12 cellular contexts compared by ENCODE assay signal in genomic region chr12:9244894-9245293, GRCh38. TPM values are rescaled to one million over a fixed set of nuclear protein-coding genes. Genes with fewer than 3 reads are reported as not detected.
A peak's percentile ranks its signal among the peaks of the same experiment; 100 is the strongest.
DNase-seq lines count a peak whose midpoint lies in the region; ATAC-seq and TF ChIP-seq lines count a peak whose summit lies in the region.
"Had no signal": no experiment of that assay in that cellular context is flagged by ENCODE, and none has a peak within 500 bp of the region (broad histone marks: within the 10 kb centered on the region; RNA-seq: fewer than 3 reads in every experiment).

No MANE protein-coding gene starts in this region.

- no peak overlapping the region for H3K4me3 Mint-ChIP-seq in activated T-cell treated with anti-CD3 and anti-CD28 coated beads, Interleukin-2, amount 50 U/mL, for 4 hours
- H3K4me3 Mint-ChIP-seq in neural progenitor cell = no peak overlapping the region

- H3K36me3 Mint-ChIP-seq in activated T-cell treated with anti-CD3 and anti-CD28 coated beads, Interleukin-2, amount 50 U/mL, for 4 hours (ENCODE audit: insufficient read depth) = peaks cover 6% of the 10 kb centered on the region
- H3K36me3 Mint-ChIP-seq in neural progenitor cell = no peaks in the 10 kb centered on the region

- H3K9me3 Mint-ChIP-seq in activated T-cell treated with anti-CD3 and anti-CD28 coated beads, Interleukin-2, amount 50 U/mL, for 4 hours = no peaks in the 10 kb centered on the region
- H3K9me3 Mint-ChIP-seq in neural progenitor cell = no peaks in the 10 kb centered on the region

- DNase-seq in activated T-cell treated with anti-CD3 and anti-CD28 coated beads, Interleukin-2, amount 50 U/mL, for 4 hours = no peak
- DNase-seq in stimulated activated CD4-positive, alpha-beta T cell treated with anti-CD3 and anti-CD28 coated beads, Interleukin-1b, Interleukin-23, amount 100 ng/mL, for 24 hours (ENCODE audit: low read depth in 4 of 4, low spot score in 1 of 4) = peak; percentile 18 to 60 (median 34)
- no peak for DNase-seq in sciatic nerve (ENCODE audit: low spot score)
- DNase-seq in NCI-H1694 (lab: John Stamatoyannopoulos, UW) = no peak
- no peak for DNase-seq in neural progenitor cell (ENCODE audit: low spot score)
- DNase-seq in NOMO-1 treated with DMSO at 0.1 percent for 48 hours (lab: John Stamatoyannopoulos, UW; ENCODE audit: unreplicated experiment) = no peak
- DNase-seq: DMS153; effector CD4-positive, alpha-beta T cell; NCI-H1930 had no signal

- H4K20me1 ChIP-seq in neural progenitor cell (ENCODE audit: low read depth) = no peaks in the 10 kb centered on the region

- no peak overlapping the region for H3K27ac Mint-ChIP-seq in neural progenitor cell

- no peaks in the 10 kb centered on the region for H3K27me3 ChIP-seq in neural progenitor cell

- no peak overlapping the region for H3K4me2 ChIP-seq in neural progenitor cell

- H2AFZ ChIP-seq in neural progenitor cell (replicated peaks) = no peak overlapping the region

- no peak overlapping the region for H3K27ac ChIP-seq in neural progenitor cell

- ATAC-seq in GM18511 (IDR thresholded peaks at IDR 0.05; ENCODE audit: unreplicated experiment) (peak; percentile 71), HG02798 (IDR thresholded peaks at IDR 0.05; ENCODE audit: poor library complexity, unreplicated experiment) (peak; percentile 79), sciatic nerve (no peak)
- peak; percentile 83 to 84 for ATAC-seq in activated T-cell treated with anti-CD3 and anti-CD28 coated beads, Interleukin-2, amount 50 U/mL, for 4 hours

- no peak for TF ChIP-seq CTCF in neural progenitor cell (IDR thresholded peaks at IDR 0.05)

- H3K9ac ChIP-seq in neural progenitor cell = no peak overlapping the region

- no peaks in the 10 kb centered on the region for H3K27me3 Mint-ChIP-seq in activated T-cell treated with anti-CD3 and anti-CD28 coated beads, Interleukin-2, amount 50 U/mL, for 4 hours (ENCODE audit: low read depth)
- H3K27me3 Mint-ChIP-seq in neural progenitor cell (ENCODE audit: insufficient read depth, low read depth) = no peaks in the 10 kb centered on the region

- no peaks in the 10 kb centered on the region for H3K9me3 ChIP-seq in neural progenitor cell (ENCODE audit: low read depth)

- no peaks in the 10 kb centered on the region for H3F3A ChIP-seq in neural progenitor cell (ENCODE audit: low read depth)

- intact Hi-C loops in sciatic nerve (cut with DNase I) = no loop called here

- peaks cover 43% of the 10 kb centered on the region for H3K4me1 Mint-ChIP-seq in activated T-cell treated with anti-CD3 and anti-CD28 coated beads, Interleukin-2, amount 50 U/mL, for 4 hours (ENCODE audit: low read depth)
- H3K4me1 Mint-ChIP-seq in neural progenitor cell = no peaks in the 10 kb centered on the region

- H3K4me1 ChIP-seq in neural progenitor cell = no peaks in the 10 kb centered on the region

- no peak overlapping the region for H3K4me3 ChIP-seq in neural progenitor cell
- H3K4me3 ChIP-seq: lung had no signal

- H3K36me3 ChIP-seq in neural progenitor cell = no peaks in the 10 kb centered on the region

- H3K79me2 ChIP-seq in neural progenitor cell (ENCODE audit: low read depth) = no peaks in the 10 kb centered on the region

RNA-seq across cellular contexts. Expression of gene PZP, which starts 36.7 kb away (rescaled TPM):
- not detected for total RNA-seq in activated T-cell treated with anti-CD3 and anti-CD28 coated beads, Interleukin-2, amount 50 U/mL, for 4 hours
- total RNA-seq in sciatic nerve (0.80 TPM), neural progenitor cell (ENCODE audit: low replicate concordance) (not detected in 2 replicates)

Comparison
In these comparisons a context has a peak if more than half of its experiments do, and no peak if none do; other contexts are left out.
1. DNase-seq: peak in stimulated activated CD4-positive, alpha-beta T cell treated with anti-CD3 and anti-CD28 coated beads, Interleukin-1b, Interleukin-23, amount 100 ng/mL, for 24 hours (4 of 4); none in activated T-cell treated with anti-CD3 and anti-CD28 coated beads, Interleukin-2, amount 50 U/mL, for 4 hours (single experiment), sciatic nerve (single experiment), NCI-H1694 (single experiment), neural progenitor cell (single experiment) and NOMO-1 treated with DMSO at 0.1 percent for 48 hours (single experiment).